2 cellular contexts compared by ENCODE assay signal in the genomic region with DNA sequence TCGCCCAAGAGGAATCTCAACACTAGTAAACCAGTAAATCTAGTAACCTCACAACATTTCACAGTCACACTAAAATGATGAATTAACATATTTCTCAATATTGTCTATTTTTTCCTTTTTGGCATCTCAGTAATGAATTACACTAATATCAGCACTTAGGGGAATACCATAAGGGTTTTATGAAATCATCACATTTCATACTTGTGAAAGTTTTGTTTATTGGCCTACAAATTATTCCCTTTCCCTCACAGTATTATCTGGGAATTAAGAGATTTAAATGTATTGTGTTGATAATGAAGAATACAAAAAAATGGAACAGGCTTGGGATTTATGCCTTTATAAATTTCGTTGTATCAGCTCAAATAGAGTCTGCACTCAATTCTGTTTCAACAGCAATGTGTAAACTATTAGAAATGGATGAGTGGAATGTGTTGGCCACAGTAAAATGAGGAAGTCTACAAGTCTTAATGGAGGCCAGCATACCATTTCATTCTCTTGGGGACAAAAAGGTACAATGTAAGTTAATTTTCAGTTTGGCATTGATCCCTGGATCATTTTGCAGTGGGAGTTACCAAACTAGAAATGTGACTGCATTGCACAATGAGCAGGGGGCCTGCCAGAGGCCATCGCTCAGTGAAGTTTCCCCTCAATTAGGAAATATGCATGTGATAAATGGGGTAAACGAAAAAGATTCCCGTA.
TF ChIP-seq lines count a peak whose summit lies in the region.

No MANE protein-coding gene starts in this region.

TF ChIP-seq in GM12891, 5 proteins besides CTCF, POLR2A, EP300 and RAD21:
- TF ChIP-seq POLR2AphosphoS5 (IDR thresholded peaks at IDR 0.05; ENCODE audit: low read depth, low read length) (no peak), TAF1 (IDR thresholded peaks at IDR 0.05; ENCODE audit: low read depth, low read length) (no peak), POU2F2 (IDR thresholded peaks at IDR 0.05; ENCODE audit: low read depth, low read length) (no peak), PAX5 (IDR thresholded peaks at IDR 0.05; ENCODE audit: insufficient read depth, low read length, severe bottlenecking) (no peak), SPI1 (IDR thresholded peaks at IDR 0.05; ENCODE audit: low read depth, low read length) (peak; percentile 43)

TF ChIP-seq in K562, 482 proteins besides CTCF, POLR2A, EP300 and RAD21:
- TF ChIP-seq NCOA2 (IDR thresholded peaks at IDR 0.05; ENCODE audit: partially characterized antibody in 2 of 2) (no peak), ELF2 (CRISPR knock-in tag; IDR thresholded peaks at IDR 0.05) (no peak), ZNF316 (IDR thresholded peaks at IDR 0.05) (0 out of 2 replicates have a peak, but pooled peaks have one; percentile 14), SPI1 (IDR thresholded peaks at IDR 0.05; ENCODE audit: borderline replicate concordance, low read depth, low read length) (peak; percentile 56)
- TF ChIP-seq, protein P1, sequence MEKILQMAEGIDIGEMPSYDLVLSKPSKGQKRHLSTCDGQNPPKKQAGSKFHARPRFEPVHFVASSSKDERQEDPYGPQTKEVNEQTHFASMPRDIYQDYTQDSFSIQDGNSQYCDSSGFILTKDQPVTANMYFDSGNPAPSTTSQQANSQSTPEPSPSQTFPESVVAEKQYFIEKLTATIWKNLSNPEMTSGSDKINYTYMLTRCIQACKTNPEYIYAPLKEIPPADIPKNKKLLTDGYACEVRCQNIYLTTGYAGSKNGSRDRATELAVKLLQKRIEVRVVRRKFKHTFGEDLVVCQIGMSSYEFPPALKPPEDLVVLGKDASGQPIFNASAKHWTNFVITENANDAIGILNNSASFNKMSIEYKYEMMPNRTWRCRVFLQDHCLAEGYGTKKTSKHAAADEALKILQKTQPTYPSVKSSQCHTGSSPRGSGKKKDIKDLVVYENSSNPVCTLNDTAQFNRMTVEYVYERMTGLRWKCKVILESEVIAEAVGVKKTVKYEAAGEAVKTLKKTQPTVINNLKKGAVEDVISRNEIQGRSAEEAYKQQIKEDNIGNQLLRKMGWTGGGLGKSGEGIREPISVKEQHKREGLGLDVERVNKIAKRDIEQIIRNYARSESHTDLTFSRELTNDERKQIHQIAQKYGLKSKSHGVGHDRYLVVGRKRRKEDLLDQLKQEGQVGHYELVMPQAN (IDR thresholded peaks at IDR 0.05; ENCODE audit: borderline replicate concordance), result no peak
- TF ChIP-seq, protein P2, sequence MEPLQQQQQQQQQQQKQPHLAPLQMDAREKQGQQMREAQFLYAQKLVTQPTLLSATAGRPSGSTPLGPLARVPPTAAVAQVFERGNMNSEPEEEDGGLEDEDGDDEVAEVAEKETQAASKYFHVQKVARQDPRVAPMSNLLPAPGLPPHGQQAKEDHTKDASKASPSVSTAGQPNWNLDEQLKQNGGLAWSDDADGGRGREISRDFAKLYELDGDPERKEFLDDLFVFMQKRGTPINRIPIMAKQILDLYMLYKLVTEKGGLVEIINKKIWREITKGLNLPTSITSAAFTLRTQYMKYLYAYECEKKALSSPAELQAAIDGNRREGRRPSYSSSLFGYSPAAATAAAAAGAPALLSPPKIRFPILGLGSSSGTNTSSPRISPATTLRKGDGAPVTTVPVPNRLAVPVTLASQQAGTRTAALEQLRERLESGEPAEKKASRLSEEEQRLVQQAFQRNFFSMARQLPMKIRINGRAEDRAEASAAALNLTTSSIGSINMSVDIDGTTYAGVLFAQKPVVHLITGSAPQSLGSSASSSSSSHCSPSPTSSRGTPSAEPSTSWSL (CRISPR knock-in tag; IDR thresholded peaks at IDR 0.05; ENCODE audit: borderline replicate concordance), result no peak
